12 cellular contexts compared by ENCODE assay signal in genomic region chr12:99436584-99436983, GRCh38.
DNase-seq lines count a peak whose midpoint lies in the region; ATAC-seq and TF ChIP-seq lines count a peak whose summit lies in the region.
"Had no signal": no experiment of that assay in that cellular context is flagged by ENCODE, and none has a peak within 500 bp of the region (broad histone marks: within the 10 kb centered on the region; RNA-seq: fewer than 3 reads in every experiment).

No MANE protein-coding gene starts in this region.

- no peak for TF ChIP-seq CTCF in right atrium auricular region (IDR thresholded peaks at IDR 0.05)
- no peak for TF ChIP-seq CTCF in coronary artery (IDR thresholded peaks at IDR 0.05)

- DNase-seq in right atrium auricular region (ENCODE audit: low spot score) (no peak), D341Med (ENCODE audit: low spot score) (no peak), left colon (no peak), coronary artery (ENCODE audit: low spot score) (no peak)
- DNase-seq: activated effector memory CD4-positive, alpha-beta T cell treated with Interleukin-2 at 50 U/mL for 16 hours; central memory CD4-positive, alpha-beta T cell; NCI-H2081; trophoblast cell had no signal

- no peak overlapping the region for H3K4me3 ChIP-seq in right atrium auricular region
- H3K4me3 ChIP-seq in coronary artery, result no peak overlapping the region

- intact Hi-C loops in left colon (cut with DNase I, micrococcal nuclease), result no loop called here

- ATAC-seq in GM18499 (IDR thresholded peaks at IDR 0.05; ENCODE audit: insufficient read depth, unreplicated experiment) (peak; percentile 100), GM19372 (IDR thresholded peaks at IDR 0.05; ENCODE audit: low read depth, unreplicated experiment) (peak; percentile 98), HG02763 (IDR thresholded peaks at IDR 0.05; ENCODE audit: unreplicated experiment) (peak; percentile 98), HG03457 (IDR thresholded peaks at IDR 0.05; ENCODE audit: unreplicated experiment) (peak; percentile 98), left colon (no peak)

- H3K27ac ChIP-seq in right atrium auricular region, result no peak overlapping the region
- H3K27ac ChIP-seq in coronary artery, result no peak overlapping the region

- H3K4me1 ChIP-seq in right atrium auricular region, result no peaks in the 10 kb centered on the region

- no peaks in the 10 kb centered on the region for H3K27me3 ChIP-seq in right atrium auricular region

- H3K36me3 ChIP-seq in right atrium auricular region, result no peaks in the 10 kb centered on the region

- no peaks in the 10 kb centered on the region for H3K9me3 ChIP-seq in right atrium auricular region
